1 cellular context compared by ENCODE assay signal in the genomic region with DNA sequence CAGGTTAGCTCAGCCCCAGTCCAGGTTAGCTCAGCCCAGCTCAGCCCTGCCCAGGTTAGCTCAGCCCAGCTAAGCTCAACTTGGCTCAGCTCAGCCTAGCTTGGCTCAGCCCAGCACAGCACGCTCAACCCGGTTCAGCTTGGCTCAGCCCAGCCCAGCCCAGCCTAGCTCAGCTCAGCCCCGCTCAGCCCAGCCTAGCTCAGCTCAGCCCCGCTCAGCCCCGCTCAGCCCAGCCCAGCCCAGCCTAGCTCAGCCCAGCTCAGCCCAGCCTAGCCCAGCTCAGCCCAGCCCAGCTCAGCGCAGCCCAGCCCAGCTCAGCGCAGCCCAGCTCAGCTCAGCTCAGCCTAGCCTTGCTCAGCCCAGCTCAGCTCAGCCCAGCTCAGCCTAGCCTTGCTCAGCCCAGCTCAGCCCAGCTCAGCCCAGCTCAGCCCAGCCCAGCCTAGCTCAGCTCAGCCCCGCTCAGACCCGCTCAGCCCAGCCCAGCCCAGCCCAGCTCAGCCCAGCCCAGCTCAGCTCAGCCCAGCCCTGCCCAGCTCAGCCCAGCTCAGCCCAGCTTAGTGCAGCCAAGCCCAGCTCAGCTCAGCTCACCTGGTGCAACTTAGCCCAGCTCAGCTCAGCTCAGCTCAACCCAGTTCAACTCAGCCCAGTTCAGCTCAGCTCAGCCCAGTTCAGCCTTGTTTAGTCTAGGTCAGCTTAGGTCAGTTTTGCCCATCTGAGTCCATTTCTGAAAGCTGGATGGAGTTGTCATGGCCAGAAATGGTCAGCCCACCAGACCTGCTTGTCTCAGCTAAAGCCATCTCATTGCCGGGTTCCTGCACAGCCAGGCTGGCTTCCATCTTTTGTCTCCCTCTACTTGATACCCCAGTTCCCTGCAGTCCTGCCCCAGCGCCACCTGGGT.
TF ChIP-seq lines count a peak whose summit lies in the region.

No MANE protein-coding gene starts in this region.

TF ChIP-seq in HepG2, 621 proteins besides CTCF, POLR2A, EP300 and RAD21 (continued from another document):
- TF ChIP-seq, protein P1, sequence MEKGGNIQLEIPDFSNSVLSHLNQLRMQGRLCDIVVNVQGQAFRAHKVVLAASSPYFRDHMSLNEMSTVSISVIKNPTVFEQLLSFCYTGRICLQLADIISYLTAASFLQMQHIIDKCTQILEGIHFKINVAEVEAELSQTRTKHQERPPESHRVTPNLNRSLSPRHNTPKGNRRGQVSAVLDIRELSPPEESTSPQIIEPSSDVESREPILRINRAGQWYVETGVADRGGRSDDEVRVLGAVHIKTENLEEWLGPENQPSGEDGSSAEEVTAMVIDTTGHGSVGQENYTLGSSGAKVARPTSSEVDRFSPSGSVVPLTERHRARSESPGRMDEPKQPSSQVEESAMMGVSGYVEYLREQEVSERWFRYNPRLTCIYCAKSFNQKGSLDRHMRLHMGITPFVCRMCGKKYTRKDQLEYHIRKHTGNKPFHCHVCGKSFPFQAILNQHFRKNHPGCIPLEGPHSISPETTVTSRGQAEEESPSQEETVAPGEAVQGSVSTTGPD (CRISPR knock-in tag; IDR thresholded peaks at IDR 0.05), result no peak
- TF ChIP-seq ZFP36L2 (CRISPR knock-in tag; IDR thresholded peaks at IDR 0.05) (no peak), ZBTB3 (CRISPR knock-in tag; IDR thresholded peaks at IDR 0.05; ENCODE audit: borderline replicate concordance, low read depth) (no peak), SMAD9 (CRISPR knock-in tag; IDR thresholded peaks at IDR 0.05) (no peak), MIER3 (CRISPR knock-in tag; IDR thresholded peaks at IDR 0.05; ENCODE audit: borderline replicate concordance) (no peak), TCF12 (IDR thresholded peaks at IDR 0.05) (no peak), TCF12 (CRISPR knock-in tag; IDR thresholded peaks at IDR 0.05) (no peak), MED13 (CRISPR knock-in tag; IDR thresholded peaks at IDR 0.05) (no peak), ZFY (CRISPR knock-in tag; IDR thresholded peaks at IDR 0.05) (no peak), THAP7 (CRISPR knock-in tag; IDR thresholded peaks at IDR 0.05) (no peak), HDAC6 (IDR thresholded peaks at IDR 0.05; ENCODE audit: low read depth, low read length) (no peak)
- TF ChIP-seq, protein P2, sequence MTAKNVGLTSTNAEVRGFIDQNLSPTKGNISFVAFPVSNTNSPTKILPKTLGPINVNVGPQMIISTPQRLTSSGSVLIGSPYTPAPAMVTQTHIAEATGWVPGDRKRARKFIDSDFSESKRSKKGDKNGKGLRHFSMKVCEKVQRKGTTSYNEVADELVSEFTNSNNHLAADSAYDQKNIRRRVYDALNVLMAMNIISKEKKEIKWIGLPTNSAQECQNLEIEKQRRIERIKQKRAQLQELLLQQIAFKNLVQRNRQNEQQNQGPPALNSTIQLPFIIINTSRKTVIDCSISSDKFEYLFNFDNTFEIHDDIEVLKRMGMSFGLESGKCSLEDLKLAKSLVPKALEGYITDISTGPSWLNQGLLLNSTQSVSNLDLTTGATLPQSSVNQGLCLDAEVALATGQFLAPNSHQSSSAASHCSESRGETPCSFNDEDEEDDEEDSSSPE (CRISPR knock-in tag; IDR thresholded peaks at IDR 0.05), result no peak
